In genomic region chr2:31413025-31413424, GRCh38 we compare ENCODE assay signal across 28 cellular contexts. TPM values are rescaled to one million over a fixed set of nuclear protein-coding genes. Genes with fewer than 3 reads are reported as not detected.
A peak's percentile ranks its signal among the peaks of the same experiment; 100 is the strongest.
DNase-seq lines count a peak whose midpoint lies in the region; FAIRE-seq and TF ChIP-seq lines count a peak whose summit lies in the region.
"Had no signal": no experiment of that assay in that cellular context is flagged by ENCODE, and none has a peak within 500 bp of the region (broad histone marks: within the 10 kb centered on the region; RNA-seq: fewer than 3 reads in every experiment).

No MANE protein-coding gene starts in this region.

- H3K9me3 ChIP-seq in MM.1S (replicated peaks; ENCODE audit: insufficient read depth, low read length) (no peaks in the 10 kb centered on the region), keratinocyte (ENCODE audit: control insufficient read depth, low read depth, low read length) (no peaks in the 10 kb centered on the region)
- H3K9me3 ChIP-seq: ascending aorta, right atrium auricular region had no signal

- H3K4me2 ChIP-seq in MM.1S (ENCODE audit: low read depth, low read length) = peak overlapping the region; percentile 12; the same call in 1 of the 2 replicates
- peak overlapping the region; percentile 90 for H3K4me2 ChIP-seq in keratinocyte (ENCODE audit: control insufficient read depth, extremely low read depth, insufficient read depth, low read depth, low read length)
- H3K4me2 ChIP-seq: GM23338, KMS-11 had no signal

- H3F3A ChIP-seq in MM.1S (ENCODE audit: insufficient read depth, low read length) = no peaks in the 10 kb centered on the region

- H3K27me3 ChIP-seq in MM.1S (replicated peaks; ENCODE audit: insufficient read depth, low read length) (no peaks in the 10 kb centered on the region), keratinocyte (ENCODE audit: control insufficient read depth, extremely low read depth, insufficient read depth, low read length) (no peaks in the 10 kb centered on the region)
- H3K27me3 ChIP-seq: ascending aorta, foreskin keratinocyte, right atrium auricular region had no signal

- H3K36me3 ChIP-seq in MM.1S (replicated peaks; ENCODE audit: insufficient read depth, low read length) (no peaks in the 10 kb centered on the region), keratinocyte (ENCODE audit: control insufficient read depth in 2 of 2, extremely low read depth in 1 of 2, insufficient read depth in 2 of 2, low read length in 2 of 2) (peaks cover 0 to 1% of the 10 kb centered on the region in 2 experiments)
- H3K36me3 ChIP-seq: ascending aorta, right atrium auricular region had no signal

- H3K9me2 ChIP-seq in MM.1S (replicated peaks; ENCODE audit: insufficient read depth, low read length) = no peaks in the 10 kb centered on the region

- no peak for TF ChIP-seq CTCF in AG09309 (IDR thresholded peaks at IDR 0.05; ENCODE audit: control insufficient read depth, insufficient read depth, low read depth, low read length, missing control alignments)
- no peak for TF ChIP-seq CTCF in MM.1S (IDR thresholded peaks at IDR 0.05; ENCODE audit: low read length)
- TF ChIP-seq CTCF in epithelial cell of esophagus (IDR thresholded peaks at IDR 0.05; ENCODE audit: insufficient read depth, low read depth, low read length, missing control alignments) = no peak
- TF ChIP-seq CTCF in keratinocyte (optimal IDR thresholded peaks at IDR 0.05 in 1 of 3, IDR thresholded peaks at IDR 0.05 in 1 of 3, conservative IDR thresholded peaks at IDR 0.05 in 1 of 3; ENCODE audit: extremely low read depth in 1 of 3, insufficient read depth in 2 of 3, low read length in 3 of 3) = no peak

- no peak overlapping the region for H2AFZ ChIP-seq in MM.1S (ENCODE audit: low read length)
- no peak overlapping the region for H2AFZ ChIP-seq in keratinocyte (ENCODE audit: control insufficient read depth, low read length)
- H2AFZ ChIP-seq: GM23338 had no signal

- H4K20me1 ChIP-seq in MM.1S (ENCODE audit: insufficient read depth, low read length) (no peaks in the 10 kb centered on the region), keratinocyte (ENCODE audit: control insufficient read depth, extremely low read depth, insufficient read depth, low read length) (no peaks in the 10 kb centered on the region)

- DNase-seq in AG09309 (ENCODE audit: low read depth) (peak; percentile 52), MM.1S (no peak), epithelial cell of esophagus (ENCODE audit: low read depth) (peak; percentile 24), keratinocyte (ENCODE audit: low read depth, low spot score) (no peak), HuH-7 (ENCODE audit: low spot score) (no peak), NCI-H187 treated with DMSO at 0.1 percent for 48 hours (lab: John Stamatoyannopoulos, UW) (no peak)
- DNase-seq in stimulated activated CD4-positive, alpha-beta T cell treated with anti-CD3 and anti-CD28 coated beads, Interleukin-2, amount 100 ng/mL, for 48 hours = no peak
- no peak for DNase-seq in stimulated activated CD4-positive, alpha-beta T cell treated with anti-CD3 and anti-CD28 coated beads, Interleukin-2, amount 100 ng/mL, for 24 hours
- DNase-seq: ACHN; activated CD4-positive, CD25-positive, alpha-beta regulatory T cell treated with anti-CD3 and anti-CD28 coated beads, Interleukin-2, amount 50 U/mL, for 72 hours; activated CD8-positive, alpha-beta memory T cell treated with anti-CD3 and anti-CD28 coated beads for 24 hours; activated naive CD4-positive, alpha-beta T cell treated with anti-CD3 and anti-CD28 coated beads, Interleukin-2, amount 10 ng/mL, durations not matched to agents 7 days and 5 days; activated T-cell treated with anti-CD3 and anti-CD28 coated beads, Interleukin-2, amount 50 U/mL, for 72 hours; CD4-positive, CD25-positive, alpha-beta regulatory T cell; DMS 273 treated with DMSO at 0.1 percent for 48 hours; effector memory CD4-positive, alpha-beta T cell; foreskin keratinocyte; GDM1; hypothalamus; NCI-H1092; NCI-H2081; NCI-H510A treated with DMSO at 0.1 percent for 48 hours; occipital lobe had no signal

- H3K79me2 ChIP-seq in MM.1S (ENCODE audit: low read length) = no peaks in the 10 kb centered on the region
- peaks cover 48% of the 10 kb centered on the region for H3K79me2 ChIP-seq in keratinocyte (ENCODE audit: control insufficient read depth, insufficient read depth, low read length)

- FAIRE-seq in keratinocyte (lab: Jason Lieb, UNC) = no peak
- FAIRE-seq: urothelium cell line had no signal

- H3K4me3 ChIP-seq in AG09309 (ENCODE audit: control insufficient read depth, low read depth, low read length) (no peak overlapping the region), MM.1S (ENCODE audit: low read length) (no peak overlapping the region), epithelial cell of esophagus (ENCODE audit: low read length) (no peak overlapping the region), keratinocyte (ENCODE audit: control insufficient read depth in 2 of 3, extremely low read depth in 1 of 3, insufficient read depth in 2 of 3, low read depth in 1 of 3, low read length in 3 of 3) (peak overlapping the region; percentile 63 to 75 (median 69))
- H3K4me3 ChIP-seq: ascending aorta, GM23338, right atrium auricular region had no signal

- peaks cover 11% of the 10 kb centered on the region for H3K4me1 ChIP-seq in MM.1S (ENCODE audit: low read length)
- peaks cover 37% of the 10 kb centered on the region for H3K4me1 ChIP-seq in keratinocyte (ENCODE audit: control insufficient read depth, extremely low read depth, insufficient read depth, low read length)
- H3K4me1 ChIP-seq: ascending aorta, right atrium auricular region had no signal

- no peak overlapping the region for H3K9ac ChIP-seq in MM.1S (ENCODE audit: low read length)
- peak overlapping the region; percentile 69 for H3K9ac ChIP-seq in keratinocyte (ENCODE audit: control insufficient read depth, extremely low read depth, insufficient read depth, low read length)
- H3K9ac ChIP-seq: KMS-11 had no signal

- dilution Hi-C loops in keratinocyte (cut with MboI; ENCODE audit: extremely low pct_ligation_motif_present, low sequenced_read_pairs) = no loop called here

- no peaks in the 10 kb centered on the region for H3K9me1 ChIP-seq in keratinocyte (ENCODE audit: control insufficient read depth, extremely low read depth, insufficient read depth, low read length)

- no peak overlapping the region for H3K27ac ChIP-seq in MM.1S (ENCODE audit: low read length)
- peak overlapping the region; percentile 75 for H3K27ac ChIP-seq in keratinocyte (ENCODE audit: control insufficient read depth, insufficient read depth, low read length)
- H3K27ac ChIP-seq: ascending aorta, foreskin keratinocyte, KMS-11, right atrium auricular region had no signal

RNA-seq across cellular contexts. Expression of gene XDH, which starts 1.5 kb away (rescaled TPM):
- 27.7 to 55.4 TPM (median 40.6 TPM) in 3 replicates for polyA plus RNA-seq in keratinocyte
- 13.5 TPM for polyA plus RNA-seq in keratinocyte (2011; ENCODE audit: low read depth)
- 29.3 TPM in 2 replicates for polyA plus RNA-seq in keratinocyte (2011; cell fraction: cytosol; rRNA removed)
- polyA plus RNA-seq in keratinocyte (2011; cell fraction: nucleus; rRNA removed) = 66.9 and 71.0 TPM in 2 replicates
- polyA plus RNA-seq in keratinocyte (2012; ENCODE audit: low replicate concordance) = 22.6 and 51.8 TPM in 2 replicates
- polyA minus RNA-seq in keratinocyte = 68.0 to 96.2 TPM (median 90.4 TPM) in 3 replicates
- polyA minus RNA-seq in keratinocyte (2011; cell fraction: cytosol; rRNA and poly(A)+ RNA removed) = 34.3 TPM
- 42.8 and 74.8 TPM in 2 replicates for polyA minus RNA-seq in keratinocyte (2011; cell fraction: nucleus; rRNA and poly(A)+ RNA removed)
- polyA plus RNA-seq: CD4-positive, CD25-positive, alpha-beta regulatory T cell had no signal

Comparison
In these comparisons a context has a peak if more than half of its experiments do, and no peak if none do; other contexts are left out.
1. DNase-seq: peak in AG09309 (single experiment) and epithelial cell of esophagus (single experiment); none in MM.1S (single experiment), keratinocyte (single experiment), HuH-7 (single experiment), stimulated activated CD4-positive, alpha-beta T cell treated with anti-CD3 and anti-CD28 coated beads, Interleukin-2, amount 100 ng/mL, for 48 hours (0 of 2), NCI-H187 treated with DMSO at 0.1 percent for 48 hours (single experiment) and stimulated activated CD4-positive, alpha-beta T cell treated with anti-CD3 and anti-CD28 coated beads, Interleukin-2, amount 100 ng/mL, for 24 hours (0 of 2).
2. H3K4me3 ChIP-seq: peak in keratinocyte (3 of 3); none in AG09309 (single experiment), MM.1S (single experiment) and epithelial cell of esophagus (single experiment).